In genomic region chr1:117366982-117367768, GRCh38 we compare ENCODE assay signal across 8 cellular contexts. TPM values are rescaled to one million over a fixed set of nuclear protein-coding genes. Genes with fewer than 3 reads are reported as not detected.
DNase-seq lines count a peak whose midpoint lies in the region; ATAC-seq and TF ChIP-seq lines count a peak whose summit lies in the region.

MAN1A2 (plus strand) TSS chr1:117367449; CDS start chr1:117368184, 735 bp downstream.

- H3K4me1 Mint-ChIP-seq in endodermal cell (peaks cover 42% of the 10 kb centered on the region), mesothelial cell of epicardium (peaks cover 71% of the 10 kb centered on the region)

- H3K36me3 Mint-ChIP-seq in endodermal cell (ENCODE audit: low read depth) (no peaks in the 10 kb centered on the region), mesothelial cell of epicardium (no peaks in the 10 kb centered on the region)

- peaks cover 16 to 47% (median 33%) of the 10 kb centered on the region in 10 experiments for H3K4me1 ChIP-seq in BLaER1 treated with 17β-estradiol and CSF1 and Interleukin-3, amounts not matched to agents 10 nM and 100 nM
- no peaks in the 10 kb centered on the region for H3K4me1 ChIP-seq in endodermal cell (ENCODE audit: control insufficient read depth, insufficient read depth, low read length)

- 0 out of 22 replicates have a peak, but pooled peaks cover 0 to 7% (median 0%) of the 10 kb centered on the region in 11 experiments for H3K9me3 ChIP-seq in BLaER1 treated with 17β-estradiol and CSF1 and Interleukin-3, amounts not matched to agents 10 nM and 100 nM (replicated peaks in 1 of 11)
- H3K9me3 ChIP-seq in endodermal cell (ENCODE audit: control insufficient read depth, low read length) = no peaks in the 10 kb centered on the region

- peak within 1 kb of the TSS; percentile 78 to 100 (median 92) for H3K4me3 ChIP-seq in BLaER1 treated with 17β-estradiol and CSF1 and Interleukin-3, amounts not matched to agents 10 nM and 100 nM
- H3K4me3 ChIP-seq in endodermal cell (ENCODE audit: low read length) = peak within 1 kb of the TSS; percentile 95

- H3K9me3 Mint-ChIP-seq in endodermal cell (no peaks in the 10 kb centered on the region), mesothelial cell of epicardium (no peaks in the 10 kb centered on the region)

- H3K27me3 Mint-ChIP-seq in endodermal cell (ENCODE audit: insufficient read depth) (peaks cover 2% of the 10 kb centered on the region), mesothelial cell of epicardium (ENCODE audit: low read depth) (no peaks in the 10 kb centered on the region)

- peak within 1 kb of the TSS; percentile 97 to 99 (median 98) for H3K9ac ChIP-seq in BLaER1 treated with 17β-estradiol and CSF1 and Interleukin-3, amounts not matched to agents 10 nM and 100 nM
- H3K9ac ChIP-seq in endodermal cell (ENCODE audit: extremely low read depth, low read length, poor library complexity, severe bottlenecking) = peak within 1 kb of the TSS; percentile 77

- H3K36me3 ChIP-seq in BLaER1 treated with 17β-estradiol and CSF1 and Interleukin-3, amounts not matched to agents 10 nM and 100 nM = no peaks in the 10 kb centered on the region
- H3K36me3 ChIP-seq in endodermal cell (ENCODE audit: control insufficient read depth, insufficient read depth, low read length) = no peaks in the 10 kb centered on the region

- peak; percentile 76 for TF ChIP-seq POLR2A in GM19193 (IDR thresholded peaks at IDR 0.05; ENCODE audit: extremely low read depth, insufficient read depth, insufficient read length)

- peaks cover 4 to 49% (median 42%) of the 10 kb centered on the region in 11 experiments; a peak in 20 of 22 replicates for H4K20me1 ChIP-seq in BLaER1 treated with 17β-estradiol and CSF1 and Interleukin-3, amounts not matched to agents 10 nM and 100 nM

- peak within 1 kb of the TSS; percentile 69 for H3K4me3 Mint-ChIP-seq in endodermal cell
- H3K4me3 Mint-ChIP-seq in mesothelial cell of epicardium = peak within 1 kb of the TSS; percentile 94

- H3K27ac ChIP-seq in BLaER1 treated with 17β-estradiol and CSF1 and Interleukin-3, amounts not matched to agents 10 nM and 100 nM = peak within 1 kb of the TSS; percentile 96 to 99 (median 99)
- H3K27ac ChIP-seq in endodermal cell (ENCODE audit: low read depth, low read length) = peak within 1 kb of the TSS; percentile 79

- 0% methylated on average over 35 to 91 of the region's 93 CpGs for WGBS in endodermal cell (ENCODE audit: insufficient coverage in 1 of 2, insufficient read length in 1 of 2), 2 experiments

- TF ChIP-seq CTCF in endodermal cell (conservative IDR thresholded peaks at IDR 0.05) = no peak
- TF ChIP-seq CTCF in mesothelial cell of epicardium (IDR thresholded peaks at IDR 0.05; ENCODE audit: unreplicated experiment) = no peak

- H3K27ac Mint-ChIP-seq in endodermal cell (peak within 1 kb of the TSS; percentile 98), mesothelial cell of epicardium (peak within 1 kb of the TSS; percentile 99)

- DNase-seq in NOMO-1 treated with DMSO at 0.1 percent for 48 hours (lab: John Stamatoyannopoulos, UW; ENCODE audit: unreplicated experiment) (peak; percentile 72), endodermal cell (peak; percentile 90), mesothelial cell of epicardium (ENCODE audit: low spot score in 2 of 2, unreplicated experiment in 2 of 2) (peak; percentile 46 to 71)
- DNase-seq in activated CD8-positive, alpha-beta memory T cell treated with anti-CD3 and anti-CD28 coated beads, Interleukin-2, amount 50 U/mL, for 4 hours = peak; percentile 78
- peak; percentile 52 to 63 for DNase-seq in stimulated activated CD8-positive, alpha-beta memory T cell treated with anti-CD3 and anti-CD28 coated beads, Interleukin-2, amount 100 ng/mL, for 1 hour (ENCODE audit: low read depth in 2 of 2)

- H3K27me3 ChIP-seq in BLaER1 treated with 17β-estradiol and CSF1 and Interleukin-3, amounts not matched to agents 10 nM and 100 nM = no peaks in the 10 kb centered on the region
- no peaks in the 10 kb centered on the region for H3K27me3 ChIP-seq in endodermal cell (ENCODE audit: control insufficient read depth, insufficient read depth, low read length, poor library complexity, severe bottlenecking)

- H3K4me2 ChIP-seq in BLaER1 treated with 17β-estradiol and CSF1 and Interleukin-3, amounts not matched to agents 10 nM and 100 nM = peak within 1 kb of the TSS; percentile 79 to 98 (median 92)

- ATAC-seq in HG03432 (IDR thresholded peaks at IDR 0.05; ENCODE audit: unreplicated experiment) = peak; percentile 77

RNA-seq across cellular contexts. Expression of gene MAN1A2, which starts in this region (rescaled TPM):
- total RNA-seq in endodermal cell = 10 to 100 TPM; 33.3 to 40.9 TPM
- polyA plus RNA-seq in endodermal cell (2013, experiment 1 of 2) = 25.3 TPM
- polyA plus RNA-seq in endodermal cell (2013, experiment 2 of 2) = 20.8 TPM
- 53.1 to 56.5 TPM (median 55.1 TPM) in 3 replicates for total RNA-seq in mesothelial cell of epicardium

Comparison
In these comparisons a context has a peak if more than half of its experiments do, and no peak if none do; other contexts are left out.
1. Peak in every context shown above with its lines: DNase-seq, ATAC-seq, H3K4me3 ChIP-seq and H3K27ac ChIP-seq.